ENCODE assay signal across 27 cellular contexts in the genomic region with DNA sequence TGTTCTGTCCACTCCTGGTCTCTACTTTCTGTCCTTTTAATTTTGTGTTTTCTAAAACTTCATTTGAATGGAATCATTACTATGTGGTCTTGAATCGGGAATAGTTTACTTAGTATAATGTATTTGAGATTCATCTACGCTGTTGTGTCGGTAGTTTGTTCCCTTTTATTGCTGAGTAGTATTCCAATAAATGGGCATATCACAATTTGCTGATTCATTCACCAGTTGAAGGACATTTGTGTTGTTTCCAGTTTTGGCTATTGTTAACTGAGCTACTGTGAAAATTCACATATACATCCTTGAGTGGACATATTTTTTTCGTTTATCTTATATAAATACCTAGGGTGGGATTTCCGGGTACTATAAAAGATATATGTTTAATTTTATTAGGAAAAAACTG.
"Had no signal": no experiment of that assay in that cellular context is flagged by ENCODE, and none has a peak within 500 bp of the region (broad histone marks: within the 10 kb centered on the region; RNA-seq: fewer than 3 reads in every experiment).

No MANE protein-coding gene starts in this region.

- H3K79me2 ChIP-seq: hepatocyte had no signal

- H3K4me2 ChIP-seq: hepatocyte had no signal

- H3K27me3 ChIP-seq: colonic mucosa, esophagus muscularis mucosa, gastrocnemius medialis, heart right ventricle, hepatocyte had no signal

- H3K4me1 ChIP-seq: colonic mucosa, esophagus muscularis mucosa, foreskin keratinocyte, gastrocnemius medialis, gastroesophageal sphincter, heart left ventricle had no signal

- H3K36me3 ChIP-seq: colonic mucosa, esophagus muscularis mucosa, gastrocnemius medialis, gastroesophageal sphincter, heart left ventricle, heart right ventricle had no signal

- H2AFZ ChIP-seq: hepatocyte had no signal

- FAIRE-seq: colon, endometrium, endothelial cell of umbilical vein, frontal cortex had no signal

- H3K27ac ChIP-seq: colonic mucosa, coronary artery, dorsolateral prefrontal cortex, epithelial cell of prostate, esophagus muscularis mucosa, foreskin keratinocyte, gastrocnemius medialis, gastroesophageal sphincter, heart left ventricle, hepatocyte had no signal

- DNase-seq: colonic mucosa; cortex of kidney; dermis blood vessel endothelial cell; dorsolateral prefrontal cortex; effector CD4-positive, alpha-beta T cell; effector CD8-positive, alpha-beta T cell; effector memory CD4-positive, alpha-beta T cell; effector memory CD8-positive, alpha-beta T cell; endodermal cell; erythroblast; foreskin fibroblast; foreskin keratinocyte; foreskin melanocyte; gastrocnemius medialis; glutamatergic neuron had no signal

- H3K4me3 ChIP-seq: colonic mucosa, coronary artery, dorsolateral prefrontal cortex, esophagus muscularis mucosa, gastrocnemius medialis, gastroesophageal sphincter, heart left ventricle, heart right ventricle, hepatocyte had no signal

- ATAC-seq: effector memory CD8-positive, alpha-beta T cell; esophagus mucosa; foreskin keratinocyte; gastrocnemius medialis; gastroesophageal sphincter had no signal

- H3K9me3 ChIP-seq: colonic mucosa, esophagus muscularis mucosa, gastrocnemius medialis, gastroesophageal sphincter, heart left ventricle, heart right ventricle had no signal
